In genomic region chr9:31807574-31808256, GRCh38 we compare ENCODE assay signal across 1 cellular context.
TF ChIP-seq lines count a peak whose summit lies in the region.

No MANE protein-coding gene starts in this region.

TF ChIP-seq in SK-N-SH, 30 proteins besides CTCF, POLR2A, EP300 and RAD21 (continued from another document):
- TF ChIP-seq YY1 (IDR thresholded peaks at IDR 0.05; ENCODE audit: low read depth) (no peak), USF1 (IDR thresholded peaks at IDR 0.05; ENCODE audit: borderline replicate concordance, low read depth) (no peak)
